8 cellular contexts compared by ENCODE assay signal in the genomic region with DNA sequence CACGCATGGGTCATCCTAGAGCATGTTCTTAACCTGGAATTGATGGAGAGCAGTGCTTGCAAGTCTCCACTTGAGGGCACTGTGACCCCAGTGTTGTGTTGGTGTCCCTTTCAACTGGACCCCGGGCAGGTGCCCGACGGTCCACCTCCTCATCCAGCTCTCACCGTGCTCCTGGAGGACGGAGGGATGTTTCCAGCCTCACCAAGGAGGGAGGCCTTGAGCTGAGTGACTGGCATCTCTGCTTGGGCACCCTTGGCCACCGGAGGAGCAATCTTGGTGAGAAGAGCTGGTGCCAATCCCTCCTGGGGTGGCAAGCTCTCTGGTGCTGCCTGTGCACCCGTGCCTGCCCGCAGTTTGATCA. TPM values are rescaled to one million over a fixed set of nuclear protein-coding genes. Genes with fewer than 3 reads are reported as not detected.
DNase-seq lines count a peak whose midpoint lies in the region; ATAC-seq, FAIRE-seq and TF ChIP-seq lines count a peak whose summit lies in the region.

No MANE protein-coding gene starts in this region.

- no peak overlapping the region for H3K27ac Mint-ChIP-seq in CD8-positive, alpha-beta memory T cell

- 41% methylated on average over 9 of the region's 9 CpGs for WGBS in small intestine, 3 donors

- no peaks in the 10 kb centered on the region for H3K36me3 Mint-ChIP-seq in CD8-positive, alpha-beta memory T cell

- CTCF ChIA-PET in CD8-positive, alpha-beta memory T cell (lab: Charles Lee), result no interaction called here

- FAIRE-seq in small intestine (lab: Jason Lieb, UNC), result no peak

- peaks cover 0 to 8% (median 5%) of the 10 kb centered on the region in 5 donors for H3K9me3 Mint-ChIP-seq in CD8-positive, alpha-beta memory T cell

- no peak for TF ChIP-seq POLR2A in erythroblast (IDR thresholded peaks at IDR 0.05; ENCODE audit: low read length)

- no peak overlapping the region for H3K4me3 Mint-ChIP-seq in CD8-positive, alpha-beta memory T cell

- H3K36me3 ChIP-seq in small intestine (ENCODE audit: control insufficient read depth in 2 of 2, insufficient read depth in 2 of 2, low read length in 2 of 2), result no peaks in the 10 kb centered on the region
- H3K36me3 ChIP-seq in CD8-positive, alpha-beta memory T cell (ENCODE audit: insufficient read depth, low read length), result no peaks in the 10 kb centered on the region

- ATAC-seq in HG02798 (IDR thresholded peaks at IDR 0.05; ENCODE audit: poor library complexity, unreplicated experiment), result no peak

- H3K9me3 ChIP-seq in small intestine (ENCODE audit: control insufficient read depth, low read depth), result no peaks in the 10 kb centered on the region
- H3K9me3 ChIP-seq in CD8-positive, alpha-beta memory T cell (ENCODE audit: low read length), result no peaks in the 10 kb centered on the region

- no peak overlapping the region for H3K4me3 ChIP-seq in small intestine (ENCODE audit: low read depth in 1 of 2, low read length in 2 of 2)
- no peak overlapping the region for H3K4me3 ChIP-seq in CD8-positive, alpha-beta memory T cell (ENCODE audit: low read length)

- H3K27me3 Mint-ChIP-seq in CD8-positive, alpha-beta memory T cell, result peaks cover 3 to 25% of the 10 kb centered on the region in 2 donors

- POLR2A ChIA-PET in CD8-positive, alpha-beta memory T cell (lab: Charles Lee), result no interaction called here

- H3K4me1 Mint-ChIP-seq in CD8-positive, alpha-beta memory T cell, result no peaks in the 10 kb centered on the region

- H3K4me1 ChIP-seq in small intestine (ENCODE audit: control insufficient read depth in 2 of 2, insufficient read depth in 1 of 2, low read depth in 1 of 2, low read length in 1 of 2), result no peaks in the 10 kb centered on the region
- H3K4me1 ChIP-seq in CD8-positive, alpha-beta memory T cell (ENCODE audit: insufficient read depth, low read length), result no peaks in the 10 kb centered on the region

- H3K27ac ChIP-seq in small intestine (ENCODE audit: low read depth in 1 of 2, low read length in 1 of 2), result no peak overlapping the region
- H3K27ac ChIP-seq in CD8-positive, alpha-beta memory T cell (ENCODE audit: low read depth, low read length), result no peak overlapping the region

- DNase-seq in SKM-1 treated with dmso at 0.1 percent for 144 hours (lab: John Stamatoyannopoulos, UW; ENCODE audit: unreplicated experiment) (peak; percentile 2), SKM-1 (lab: John Stamatoyannopoulos, UW; ENCODE audit: unreplicated experiment) (no peak), NCI-H2196 treated with DMSO at 0.1 percent for 48 hours (lab: John Stamatoyannopoulos, UW; ENCODE audit: unreplicated experiment) (peak; percentile 3), erythroblast (lab: John Stamatoyannopoulos, UW) (peak; percentile 5 to 19), small intestine (peak; percentile 4)
- no peak for DNase-seq in CD8-positive, alpha-beta memory T cell
- DNase-seq in activated CD4-positive, CD25-positive, alpha-beta regulatory T cell treated with anti-CD3 and anti-CD28 coated beads, Interleukin-2, amount 50 U/mL, for 72 hours, result no peak

- peaks cover 0 to 3% of the 10 kb centered on the region in 2 donors for H3K27me3 ChIP-seq in small intestine (ENCODE audit: control insufficient read depth in 2 of 2, insufficient read depth in 2 of 2, low read length in 2 of 2)
- H3K27me3 ChIP-seq in CD8-positive, alpha-beta memory T cell (ENCODE audit: insufficient read depth, low read length, poor library complexity, severe bottlenecking), result no peaks in the 10 kb centered on the region

RNA-seq across cellular contexts. Expression of a gene that starts 45.4 kb away (rescaled TPM):
- not detected for polyA plus RNA-seq in small intestine
- not detected for total RNA-seq in CD8-positive, alpha-beta memory T cell
- not detected for polyA plus RNA-seq in CD8-positive, alpha-beta memory T cell

Comparison
In these comparisons a context has a peak if more than half of its experiments do, and no peak if none do; other contexts are left out.
1. DNase-seq: peak in SKM-1 treated with dmso at 0.1 percent for 144 hours (single experiment), NCI-H2196 treated with DMSO at 0.1 percent for 48 hours (single experiment), erythroblast (2 of 2) and small intestine (single experiment); none in SKM-1 (single experiment), CD8-positive, alpha-beta memory T cell (0 of 5) and activated CD4-positive, CD25-positive, alpha-beta regulatory T cell treated with anti-CD3 and anti-CD28 coated beads, Interleukin-2, amount 50 U/mL, for 72 hours (single experiment).